In the genomic region with DNA sequence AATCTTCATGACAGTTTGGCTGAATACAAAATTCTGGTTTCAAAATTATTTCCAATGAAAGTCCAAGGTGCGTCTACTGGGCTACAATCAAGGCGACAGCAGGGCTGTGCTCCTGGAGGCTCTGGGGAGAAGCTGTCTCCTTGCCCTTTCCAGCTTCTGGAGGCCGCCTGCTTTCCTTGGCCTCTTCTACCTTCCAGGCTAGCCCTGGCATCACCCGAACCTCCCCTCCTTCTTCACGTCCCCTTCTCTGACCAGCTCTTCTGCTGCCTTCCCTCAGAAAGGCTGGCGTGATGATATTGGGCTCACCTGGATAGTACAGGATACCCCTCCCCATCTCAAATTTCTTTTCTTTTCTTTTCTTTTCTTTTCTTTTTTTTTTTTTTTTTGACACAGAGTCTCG, we compare ENCODE assay signal across 21 cellular contexts.
DNase-seq lines count a peak whose midpoint lies in the region; ATAC-seq and TF ChIP-seq lines count a peak whose summit lies in the region.
"Had no signal": no experiment of that assay in that cellular context is flagged by ENCODE, and none has a peak within 500 bp of the region (broad histone marks: within the 10 kb centered on the region; RNA-seq: fewer than 3 reads in every experiment).

No MANE protein-coding gene starts in this region.

- H3K79me2 ChIP-seq in osteoblast (ENCODE audit: insufficient read depth, low read length), result no peaks in the 10 kb centered on the region

- no peaks in the 10 kb centered on the region for H3K36me3 Mint-ChIP-seq in activated naive CD8-positive, alpha-beta T cell treated with anti-CD3 and anti-CD28 coated beads for 36 hours
- H3K36me3 Mint-ChIP-seq in activated naive CD8-positive, alpha-beta T cell treated with anti-CD3 and anti-CD28 coated beads, Interleukin-2, amount 50 U/mL, for 24 hours (ENCODE audit: low read depth), result no peaks in the 10 kb centered on the region
- H3K36me3 Mint-ChIP-seq: CD4-positive, CD25-positive, alpha-beta regulatory T cell; CD8-positive, alpha-beta T cell had no signal

- H3K27me3 ChIP-seq in osteoblast (ENCODE audit: insufficient read depth, low read length) (peaks cover 17% of the 10 kb centered on the region), testis (no peaks in the 10 kb centered on the region)
- H3K27me3 ChIP-seq: BLaER1 had no signal

- peaks cover 9% of the 10 kb centered on the region for H3K27me3 Mint-ChIP-seq in activated naive CD8-positive, alpha-beta T cell treated with anti-CD3 and anti-CD28 coated beads for 36 hours
- no peaks in the 10 kb centered on the region for H3K27me3 Mint-ChIP-seq in activated naive CD8-positive, alpha-beta T cell treated with anti-CD3 and anti-CD28 coated beads, Interleukin-2, amount 50 U/mL, for 24 hours

- ATAC-seq in activated naive CD8-positive, alpha-beta T cell treated with anti-CD3 and anti-CD28 coated beads, Interleukin-2, amount 50 U/mL, for 24 hours, result no peak
- ATAC-seq: CD8-positive, alpha-beta T cell; GM12878 had no signal

- H3K4me1 ChIP-seq in osteoblast (ENCODE audit: insufficient read depth, low read length) (no peaks in the 10 kb centered on the region), testis (no peaks in the 10 kb centered on the region)
- H3K4me1 ChIP-seq: Caco-2 had no signal

- H2AFZ ChIP-seq in osteoblast (ENCODE audit: low read length), result no peak overlapping the region
- H2AFZ ChIP-seq: GM23248 had no signal

- H3K36me3 ChIP-seq in osteoblast (ENCODE audit: insufficient read depth, low read length), result no peaks in the 10 kb centered on the region
- H3K36me3 ChIP-seq in testis (ENCODE audit: low read depth, missing control alignments), result no peaks in the 10 kb centered on the region
- H3K36me3 ChIP-seq: BLaER1 had no signal

- no peaks in the 10 kb centered on the region for H3K4me1 Mint-ChIP-seq in activated naive CD8-positive, alpha-beta T cell treated with anti-CD3 and anti-CD28 coated beads for 36 hours
- H3K4me1 Mint-ChIP-seq in activated naive CD8-positive, alpha-beta T cell treated with anti-CD3 and anti-CD28 coated beads, Interleukin-2, amount 50 U/mL, for 24 hours, result no peaks in the 10 kb centered on the region
- H3K4me1 Mint-ChIP-seq: B cell; CD4-positive, CD25-positive, alpha-beta regulatory T cell had no signal

- no peaks in the 10 kb centered on the region for H3K9me3 ChIP-seq in osteoblast (ENCODE audit: low read depth, low read length)
- H3K9me3 ChIP-seq in testis, result no peaks in the 10 kb centered on the region
- H3K9me3 ChIP-seq: BLaER1, Caco-2 had no signal

- H3K4me3 ChIP-seq in osteoblast (ENCODE audit: insufficient read depth, low read length) (no peak overlapping the region), testis (no peak overlapping the region)
- H3K4me3 ChIP-seq: BLaER1, GM12878, GM23248 had no signal

- no peak for TF ChIP-seq CTCF in osteoblast (IDR thresholded peaks at IDR 0.05; ENCODE audit: extremely low read depth, low read depth, low read length)
- TF ChIP-seq CTCF in testis (IDR thresholded peaks at IDR 0.05), result no peak

- DNase-seq in activated naive CD8-positive, alpha-beta T cell treated with anti-CD3 and anti-CD28 coated beads for 36 hours, result no peak
- no peak for DNase-seq in activated naive CD8-positive, alpha-beta T cell treated with anti-CD3 and anti-CD28 coated beads, Interleukin-2, amount 50 U/mL, for 24 hours
- DNase-seq in ecto neural progenitor cell (ENCODE audit: low spot score), result peak; percentile 7
- peak; percentile 78 for DNase-seq in osteoblast (ENCODE audit: insufficient read length, low spot score, missing footprints)
- DNase-seq in testis, result no peak
- DNase-seq in NCI-H1417 treated with DMSO at 0.1 percent for 48 hours (lab: John Stamatoyannopoulos, UW), result no peak
- DNase-seq: Caco-2; CD4-positive, CD25-positive, alpha-beta regulatory T cell; DMS153; DMS79; EL; GDM1; GM23248; H7; HCEC 1CT had no signal

- no peak for TF ChIP-seq POLR2A in testis (IDR thresholded peaks at IDR 0.05)

- no peak overlapping the region for H3K4me3 Mint-ChIP-seq in activated naive CD8-positive, alpha-beta T cell treated with anti-CD3 and anti-CD28 coated beads for 36 hours
- no peak overlapping the region for H3K4me3 Mint-ChIP-seq in activated naive CD8-positive, alpha-beta T cell treated with anti-CD3 and anti-CD28 coated beads, Interleukin-2, amount 50 U/mL, for 24 hours
- H3K4me3 Mint-ChIP-seq: B cell; CD8-positive, alpha-beta T cell had no signal

- intact Hi-C loops in testis (cut with DNase I; ENCODE audit: low total_unique reads), result no loop called here

- no peak overlapping the region for H3K27ac ChIP-seq in osteoblast (ENCODE audit: low read depth, low read length)
- no peak overlapping the region for H3K27ac ChIP-seq in testis
- H3K27ac ChIP-seq: 22Rv1, BLaER1, C4-2B, GM23248 had no signal

- no peak overlapping the region for H3K4me2 ChIP-seq in osteoblast (ENCODE audit: insufficient read depth, low read length)
- H3K4me2 ChIP-seq: BLaER1 had no signal

- peak overlapping the region; percentile 25 for H3K27ac Mint-ChIP-seq in activated naive CD8-positive, alpha-beta T cell treated with anti-CD3 and anti-CD28 coated beads for 36 hours
- no peak overlapping the region for H3K27ac Mint-ChIP-seq in activated naive CD8-positive, alpha-beta T cell treated with anti-CD3 and anti-CD28 coated beads, Interleukin-2, amount 50 U/mL, for 24 hours
- H3K27ac Mint-ChIP-seq: B cell; CD8-positive, alpha-beta T cell had no signal

- WGBS in testis, 2 donors, result 91 to 94% methylated on average over 7 of the region's 7 CpGs

- H3K9me3 Mint-ChIP-seq in activated naive CD8-positive, alpha-beta T cell treated with anti-CD3 and anti-CD28 coated beads for 36 hours, result no peaks in the 10 kb centered on the region
- no peaks in the 10 kb centered on the region for H3K9me3 Mint-ChIP-seq in activated naive CD8-positive, alpha-beta T cell treated with anti-CD3 and anti-CD28 coated beads, Interleukin-2, amount 50 U/mL, for 24 hours
- H3K9me3 Mint-ChIP-seq: CD8-positive, alpha-beta T cell had no signal

- no peaks in the 10 kb centered on the region for H4K20me1 ChIP-seq in osteoblast (ENCODE audit: insufficient read depth, low read length)
- H4K20me1 ChIP-seq: BLaER1 had no signal

Comparison
In these comparisons a context has a peak if more than half of its experiments do, and no peak if none do; other contexts are left out.
1. DNase-seq: peak in ecto neural progenitor cell (single experiment) and osteoblast (single experiment); none in activated naive CD8-positive, alpha-beta T cell treated with anti-CD3 and anti-CD28 coated beads for 36 hours (single experiment), activated naive CD8-positive, alpha-beta T cell treated with anti-CD3 and anti-CD28 coated beads, Interleukin-2, amount 50 U/mL, for 24 hours (single experiment), testis (single experiment) and NCI-H1417 treated with DMSO at 0.1 percent for 48 hours (single experiment).